17 cellular contexts compared by ENCODE assay signal in genomic region chrX:12579311-12579710, GRCh38.
"Had no signal": no experiment of that assay in that cellular context is flagged by ENCODE, and none has a peak within 500 bp of the region (broad histone marks: within the 10 kb centered on the region; RNA-seq: fewer than 3 reads in every experiment).

No MANE protein-coding gene starts in this region.

- H3K36me3 ChIP-seq: SJCRH30 had no signal

- FAIRE-seq: HTR-8/SVneo had no signal

- H3K27ac ChIP-seq: SJCRH30, SK-N-MC had no signal

- H3K9me3 ChIP-seq: SJCRH30 had no signal

- DNase-seq: KBM-7, MM.1S, NCI-H1105, NCI-H1417, NCI-H1436 treated with DMSO at 0.1 percent for 48 hours, NCI-H1694, NCI-H187 treated with DMSO at 0.1 percent for 48 hours, NCI-H2029 treated with DMSO at 0.1 percent for 48 hours, NCI-H2171 treated with DMSO at 0.1 percent for 48 hours, NCI-H345, NCI-H446 treated with DMSO at 0.1 percent for 48 hours, NCI-H510A treated with DMSO at 0.1 percent for 48 hours, NCI-H526, SHP77 treated with DMSO at 0.1 percent for 48 hours, SJCRH30 had no signal

- H3K4me3 ChIP-seq: SJCRH30, SK-N-MC had no signal

- H3K4me1 ChIP-seq: SJCRH30 had no signal
